In genomic region chr7:18496336-18496700, GRCh38 we compare ENCODE assay signal across 9 cellular contexts. TPM values are rescaled to one million over a fixed set of nuclear protein-coding genes. Genes with fewer than 3 reads are reported as not detected.
DNase-seq lines count a peak whose midpoint lies in the region; ATAC-seq and TF ChIP-seq lines count a peak whose summit lies in the region.
"Had no signal": no experiment of that assay in that cellular context is flagged by ENCODE, and none has a peak within 500 bp of the region (broad histone marks: within the 10 kb centered on the region; RNA-seq: fewer than 3 reads in every experiment).

No MANE protein-coding gene starts in this region.

- H3K9ac ChIP-seq in stomach smooth muscle (ENCODE audit: low read length in 2 of 2), result no peak overlapping the region

- ATAC-seq in GM18870 (IDR thresholded peaks at IDR 0.05; ENCODE audit: unreplicated experiment), result no peak

- H3K9me3 ChIP-seq in SJSA1 (replicated peaks) (no peaks in the 10 kb centered on the region), stomach smooth muscle (ENCODE audit: control insufficient read depth in 2 of 2, low read length in 2 of 2) (no peaks in the 10 kb centered on the region)
- H3K9me3 ChIP-seq: neutrophil had no signal

- H3K36me3 ChIP-seq in SJSA1 (no peaks in the 10 kb centered on the region), stomach smooth muscle (ENCODE audit: control insufficient read depth in 2 of 2, insufficient read depth in 2 of 2, low read length in 2 of 2) (no peaks in the 10 kb centered on the region)
- H3K36me3 ChIP-seq: neutrophil had no signal

- TF ChIP-seq CTCF in GM10266 (IDR thresholded peaks at IDR 0.05; ENCODE audit: control insufficient read depth, insufficient read depth, low read depth, missing control alignments), result no peak

- DNase-seq in NCI-H1092 treated with DMSO at 0.1 percent for 48 hours (lab: John Stamatoyannopoulos, UW) (peak; percentile 86), NCI-H1092 (lab: John Stamatoyannopoulos, UW) (no peak), SJSA1 (ENCODE audit: low read depth in 1 of 2, low spot score in 2 of 2) (no peak), H4 (ENCODE audit: low spot score) (no peak), GM10266 (ENCODE audit: extremely low spot score) (no peak)

- no peaks in the 10 kb centered on the region for H3K27me3 ChIP-seq in SJSA1 (replicated peaks)
- H3K27me3 ChIP-seq in stomach smooth muscle (ENCODE audit: control insufficient read depth in 1 of 2, insufficient read depth in 2 of 2, low read length in 2 of 2), result no peaks in the 10 kb centered on the region
- H3K27me3 ChIP-seq: neutrophil had no signal

- peak overlapping the region; percentile 27 for H3K4me3 ChIP-seq in SJSA1
- H3K4me3 ChIP-seq in iPS-11a (ENCODE audit: low read depth, low read length), result peak overlapping the region; percentile 52
- peak overlapping the region; percentile 70 to 71 for H3K4me3 ChIP-seq in stomach smooth muscle (ENCODE audit: low read length in 2 of 2)

- H3K4me1 ChIP-seq in SJSA1 (replicated peaks) (peaks cover 23% of the 10 kb centered on the region), stomach smooth muscle (ENCODE audit: control insufficient read depth, insufficient read depth, low read length) (peaks cover 4% of the 10 kb centered on the region)

- H3K27ac ChIP-seq in SJSA1, result no peak overlapping the region
- no peak overlapping the region for H3K27ac ChIP-seq in stomach smooth muscle (ENCODE audit: low read length)
- H3K27ac ChIP-seq: neutrophil had no signal

RNA-seq across cellular contexts. Expression of gene HDAC9, which starts 0.8 kb away (rescaled TPM):
- 63.3 and 79.1 TPM in 2 replicates for total RNA-seq in SJSA1 (2014; rRNA removed; shearing (Covaris generic))
- total RNA-seq in H4 (2014; rRNA removed; shearing (Covaris generic)), result 12.8 and 22.5 TPM in 2 replicates
